ENCODE assay signal across 14 cellular contexts in genomic region chr3:125382323-125382722, GRCh38.
"Had no signal": no experiment of that assay in that cellular context is flagged by ENCODE, and none has a peak within 500 bp of the region (broad histone marks: within the 10 kb centered on the region; RNA-seq: fewer than 3 reads in every experiment).

No MANE protein-coding gene starts in this region.

- H3K27ac ChIP-seq: dorsolateral prefrontal cortex, hepatocyte, left ventricle myocardium inferior, neutrophil had no signal

- H3K27me3 ChIP-seq: dorsolateral prefrontal cortex, hepatocyte had no signal

- H3K36me3 ChIP-seq: left ventricle myocardium inferior, neutrophil had no signal

- H3K9me3 ChIP-seq: left ventricle myocardium inferior, neutrophil had no signal

- H3K36me3 Mint-ChIP-seq: activated naive CD4-positive, alpha-beta T cell treated with anti-CD3 and anti-CD28 coated beads, Interleukin-2, amount 50 U/mL, for 24 hours; memory B cell; natural killer cell; stimulated activated memory B cell treated with anti-CD40 and anti-IgM and Interleukin-4, amounts not matched to agents 10 μg/mL and 1 μg/mL and 100 μg/mL, for 72 hours had no signal

- H3K4me1 ChIP-seq: left ventricle myocardium inferior had no signal

- H3K4me3 ChIP-seq: dorsolateral prefrontal cortex, hepatocyte, left ventricle myocardium inferior had no signal

- H2AFZ ChIP-seq: hepatocyte had no signal

- H3K4me2 ChIP-seq: hepatocyte had no signal

- ATAC-seq: stimulated activated memory B cell treated with anti-CD40 and anti-IgM and Interleukin-4, amounts not matched to agents 10 μg/mL and 1 μg/mL and 100 μg/mL, for 72 hours had no signal

- H3K9me3 Mint-ChIP-seq: activated B cell treated with CpG ODN at 0.5 μM for 24 hours; activated naive CD4-positive, alpha-beta T cell treated with anti-CD3 and anti-CD28 coated beads, Interleukin-2, amount 50 U/mL, for 24 hours; endodermal cell; memory B cell; natural killer cell; stimulated activated memory B cell treated with anti-CD40 and anti-IgM and Interleukin-4, amounts not matched to agents 10 μg/mL and 1 μg/mL and 100 μg/mL, for 72 hours had no signal

- H3K4me3 Mint-ChIP-seq: activated B cell treated with CpG ODN at 0.5 μM for 24 hours; activated CD8-positive, alpha-beta T cell treated with anti-CD3 and anti-CD28 coated beads, Interleukin-2, amount 10 ng/mL, durations not matched to agents 7 days and 5 days; activated naive CD4-positive, alpha-beta T cell treated with anti-CD3 and anti-CD28 coated beads, Interleukin-2, amount 50 U/mL, for 24 hours; endodermal cell; memory B cell; natural killer cell; stimulated activated memory B cell treated with anti-CD40 and anti-IgM and Interleukin-4, amounts not matched to agents 10 μg/mL and 1 μg/mL and 100 μg/mL, for 72 hours had no signal

- DNase-seq: activated B cell treated with CpG ODN at 0.5 μM for 24 hours; activated CD8-positive, alpha-beta memory T cell treated with anti-CD3 and anti-CD28 coated beads, Interleukin-2, amount 50 U/mL, for 4 hours; amniotic stem cell; dorsolateral prefrontal cortex; endodermal cell; left ventricle myocardium inferior; natural killer cell; trophoblast cell had no signal

- H3K27me3 Mint-ChIP-seq: activated naive CD4-positive, alpha-beta T cell treated with anti-CD3 and anti-CD28 coated beads, Interleukin-2, amount 50 U/mL, for 24 hours had no signal

- H3K79me2 ChIP-seq: hepatocyte had no signal

- H3K27ac Mint-ChIP-seq: activated B cell treated with CpG ODN at 0.5 μM for 24 hours; activated CD8-positive, alpha-beta T cell treated with anti-CD3 and anti-CD28 coated beads, Interleukin-2, amount 10 ng/mL, durations not matched to agents 7 days and 5 days; endodermal cell; memory B cell; natural killer cell; stimulated activated memory B cell treated with anti-CD40 and anti-IgM and Interleukin-4, amounts not matched to agents 10 μg/mL and 1 μg/mL and 100 μg/mL, for 72 hours had no signal
